ENCODE assay signal across 18 cellular contexts in the genomic region with DNA sequence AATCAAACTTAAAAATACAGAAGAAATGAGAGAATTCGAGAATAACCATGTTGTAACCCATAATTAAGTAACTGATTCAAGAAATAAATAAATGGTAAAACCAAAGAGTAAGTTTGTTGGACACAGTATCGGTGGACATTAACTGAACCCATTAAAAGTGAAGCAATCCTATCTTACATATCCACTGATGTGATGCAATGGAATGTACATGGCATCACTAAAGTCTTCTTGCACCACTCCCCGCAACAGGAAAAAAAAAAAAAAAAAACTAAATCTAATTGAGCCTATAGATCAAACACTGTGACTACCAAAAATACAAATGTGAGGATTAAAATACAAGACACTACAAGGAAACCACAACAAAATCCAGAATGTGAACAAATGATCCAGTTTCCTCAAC. TPM values are rescaled to one million over a fixed set of nuclear protein-coding genes. Genes with fewer than 3 reads are reported as not detected.
A peak's percentile ranks its signal among the peaks of the same experiment; 100 is the strongest.
DNase-seq lines count a peak whose midpoint lies in the region; ATAC-seq and TF ChIP-seq lines count a peak whose summit lies in the region.
"Had no signal": no experiment of that assay in that cellular context is flagged by ENCODE, and none has a peak within 500 bp of the region (broad histone marks: within the 10 kb centered on the region; RNA-seq: fewer than 3 reads in every experiment).

No MANE protein-coding gene starts in this region.

- peaks cover 61 to 80% of the 10 kb centered on the region in 2 donors for H3K4me1 Mint-ChIP-seq in natural killer cell
- H3K4me1 Mint-ChIP-seq in natural killer cell treated with Interleukin-12 subunit alpha and Interleukin-12 subunit beta and Interleukin-15 and Interleukin-18, amount 100 ng/mL, for 72 hours (ENCODE audit: low read depth in 2 of 2) = peaks cover 45 to 50% of the 10 kb centered on the region in 2 donors
- H3K4me1 Mint-ChIP-seq in activated CD4-positive, alpha-beta T cell treated with anti-CD3 and anti-CD28 coated beads for 36 hours = peaks cover 27% of the 10 kb centered on the region

- intact Hi-C loops in natural killer cell (cut with micrococcal nuclease) = no loop called here
- intact Hi-C loops in activated CD4-positive, alpha-beta T cell treated with anti-CD3 and anti-CD28 coated beads for 36 hours (cut with DNase I, micrococcal nuclease) = no loop called here

- CTCF ChIA-PET in activated CD4-positive, alpha-beta T cell treated with anti-CD3 and anti-CD28 coated beads for 36 hours (lab: Charles Lee) = no interaction called here

- TF ChIP-seq CTCF in natural killer cell (IDR thresholded peaks at IDR 0.05) = no peak
- no peak for TF ChIP-seq CTCF in fibroblast of mammary gland (conservative IDR thresholded peaks at IDR 0.05; ENCODE audit: control insufficient read depth, insufficient read depth, low read depth, low read length)

- peaks cover 23% of the 10 kb centered on the region for H3K36me3 Mint-ChIP-seq in natural killer cell
- peaks cover 53% of the 10 kb centered on the region for H3K36me3 Mint-ChIP-seq in natural killer cell treated with Interleukin-12 subunit alpha and Interleukin-12 subunit beta and Interleukin-15 and Interleukin-18, amount 100 ng/mL, for 72 hours
- peaks cover 54% of the 10 kb centered on the region for H3K36me3 Mint-ChIP-seq in activated CD4-positive, alpha-beta T cell treated with anti-CD3 and anti-CD28 coated beads for 36 hours (ENCODE audit: low read depth)

- H3K9me3 Mint-ChIP-seq in natural killer cell = peaks cover 5 to 12% of the 10 kb centered on the region in 2 donors
- H3K9me3 Mint-ChIP-seq in natural killer cell treated with Interleukin-12 subunit alpha and Interleukin-12 subunit beta and Interleukin-15 and Interleukin-18, amount 100 ng/mL, for 72 hours = peaks cover 13% of the 10 kb centered on the region
- H3K9me3 Mint-ChIP-seq in activated CD4-positive, alpha-beta T cell treated with anti-CD3 and anti-CD28 coated beads for 36 hours (ENCODE audit: low read depth) = peaks cover 25% of the 10 kb centered on the region

- no peak for ATAC-seq in natural killer cell
- ATAC-seq in natural killer cell treated with Interleukin-12 subunit alpha and Interleukin-12 subunit beta and Interleukin-15 and Interleukin-18, amount 100 ng/mL, for 72 hours = no peak
- ATAC-seq in activated CD4-positive, alpha-beta T cell treated with anti-CD3 and anti-CD28 coated beads for 36 hours = no peak

- no peak for DNase-seq in natural killer cell
- no peak for DNase-seq in natural killer cell treated with Interleukin-12 subunit alpha and Interleukin-12 subunit beta and Interleukin-15 and Interleukin-18, amount 100 ng/mL, for 72 hours (ENCODE audit: low spot score)
- peak; percentile 70 for DNase-seq in amniotic epithelial cell (ENCODE audit: low read depth)
- peak; percentile 20 for DNase-seq in fibroblast of mammary gland (ENCODE audit: low read depth)
- no peak for DNase-seq in GDM1 (lab: John Stamatoyannopoulos, UW)
- DNase-seq in activated CD4-positive, alpha-beta T cell treated with anti-CD3 and anti-CD28 coated beads for 36 hours = no peak
- DNase-seq in SW 1271 (lab: John Stamatoyannopoulos, UW) = no peak
- DNase-seq: GM23248, H9, HFFc6, KG1, NCI-H1417 treated with DMSO at 0.1 percent for 48 hours, NCI-H187, NCI-H510A, NCI-H748 treated with DMSO at 0.1 percent for 48 hours, SJCRH30 had no signal

- POLR2A ChIA-PET in activated CD4-positive, alpha-beta T cell treated with anti-CD3 and anti-CD28 coated beads for 36 hours (lab: Charles Lee) = no interaction called here

- H3K4me3 Mint-ChIP-seq in natural killer cell = no peak overlapping the region
- H3K4me3 Mint-ChIP-seq in natural killer cell treated with Interleukin-12 subunit alpha and Interleukin-12 subunit beta and Interleukin-15 and Interleukin-18, amount 100 ng/mL, for 72 hours = no peak overlapping the region
- H3K4me3 Mint-ChIP-seq in activated CD4-positive, alpha-beta T cell treated with anti-CD3 and anti-CD28 coated beads for 36 hours = no peak overlapping the region
- H3K4me3 Mint-ChIP-seq: B cell; H9; HFFc6; T-helper 1 cell treated with Interleukin-12 subunit alpha and Interleukin-12 subunit beta and Interleukin-4 antibody, amounts not matched to agents 30 μg/mL and 1 μg/mL, for 36 hours had no signal

- no peaks in the 10 kb centered on the region for H3K27me3 Mint-ChIP-seq in natural killer cell (ENCODE audit: low read depth in 2 of 2)
- no peaks in the 10 kb centered on the region for H3K27me3 Mint-ChIP-seq in natural killer cell treated with Interleukin-12 subunit alpha and Interleukin-12 subunit beta and Interleukin-15 and Interleukin-18, amount 100 ng/mL, for 72 hours
- no peaks in the 10 kb centered on the region for H3K27me3 Mint-ChIP-seq in activated CD4-positive, alpha-beta T cell treated with anti-CD3 and anti-CD28 coated beads for 36 hours
- H3K27me3 Mint-ChIP-seq: B cell had no signal

- peak overlapping the region; percentile 3 to 7 for H3K27ac Mint-ChIP-seq in natural killer cell
- H3K27ac Mint-ChIP-seq in natural killer cell treated with Interleukin-12 subunit alpha and Interleukin-12 subunit beta and Interleukin-15 and Interleukin-18, amount 100 ng/mL, for 72 hours = no peak overlapping the region
- no peak overlapping the region for H3K27ac Mint-ChIP-seq in activated CD4-positive, alpha-beta T cell treated with anti-CD3 and anti-CD28 coated beads for 36 hours
- H3K27ac Mint-ChIP-seq: B cell; H9; HFFc6; T-helper 1 cell treated with Interleukin-12 subunit alpha and Interleukin-12 subunit beta and Interleukin-4 antibody, amounts not matched to agents 30 μg/mL and 1 μg/mL, for 36 hours had no signal

- H3K4me3 ChIP-seq in fibroblast of mammary gland (ENCODE audit: control insufficient read depth, low read depth, low read length) = no peak overlapping the region
- H3K4me3 ChIP-seq: GM23248, SJCRH30 had no signal

RNA-seq across cellular contexts. Expression of gene SNX14, which starts 7.9 kb away (rescaled TPM):
- total RNA-seq in natural killer cell = 100 to 1,000 TPM in 1 of 3 donors, 10 to 100 TPM in 2; 73.0 to 109 (median 80.3) TPM
- total RNA-seq in natural killer cell treated with Interleukin-12 subunit alpha and Interleukin-12 subunit beta and Interleukin-15 and Interleukin-18, amount 100 ng/mL, for 72 hours = 10 to 100 TPM; 78.3 to 88.0 TPM
- 10 to 100 TPM; 38.4 to 54.7 TPM for total RNA-seq in activated CD4-positive, alpha-beta T cell treated with anti-CD3 and anti-CD28 coated beads for 36 hours

RNA-seq across cellular contexts. Expression of gene SYNCRIP, which starts 56.9 kb away (rescaled TPM):
- total RNA-seq in natural killer cell = 10 to 100 TPM; 65.8 to 99.1 (median 80.9) TPM
- total RNA-seq in natural killer cell treated with Interleukin-12 subunit alpha and Interleukin-12 subunit beta and Interleukin-15 and Interleukin-18, amount 100 ng/mL, for 72 hours = 100 to 1,000 TPM; 142 to 150 TPM
- total RNA-seq in activated CD4-positive, alpha-beta T cell treated with anti-CD3 and anti-CD28 coated beads for 36 hours = 100 to 1,000 TPM; 156 to 191 TPM

Comparison
In these comparisons a context has a peak if more than half of its experiments do, and no peak if none do; other contexts are left out.
1. H3K27ac Mint-ChIP-seq: peak in natural killer cell (2 of 2); none in natural killer cell treated with Interleukin-12 subunit alpha and Interleukin-12 subunit beta and Interleukin-15 and Interleukin-18, amount 100 ng/mL, for 72 hours (0 of 2) and activated CD4-positive, alpha-beta T cell treated with anti-CD3 and anti-CD28 coated beads for 36 hours (single experiment).
2. DNase-seq: peak in amniotic epithelial cell (single experiment) and fibroblast of mammary gland (single experiment); none in natural killer cell (single experiment), natural killer cell treated with Interleukin-12 subunit alpha and Interleukin-12 subunit beta and Interleukin-15 and Interleukin-18, amount 100 ng/mL, for 72 hours (single experiment), GDM1 (single experiment), activated CD4-positive, alpha-beta T cell treated with anti-CD3 and anti-CD28 coated beads for 36 hours (single experiment) and SW 1271 (0 of 2).